ENCODE assay signal across 8 cellular contexts in genomic region chr17:78736526-78737079, GRCh38. TPM values are rescaled to one million over a fixed set of nuclear protein-coding genes. Genes with fewer than 3 reads are reported as not detected.
DNase-seq lines count a peak whose midpoint lies in the region; ATAC-seq, FAIRE-seq and TF ChIP-seq lines count a peak whose summit lies in the region.

No MANE protein-coding gene starts in this region.

- H3K4me2 ChIP-seq in KMS-11 (peak overlapping the region; percentile 67), K562 (ENCODE audit: insufficient read depth, low read length) (peak overlapping the region; percentile 71)

- peak; percentile 81 for ATAC-seq in CD8-positive, alpha-beta T cell
- ATAC-seq in GM19467 (IDR thresholded peaks at IDR 0.05; ENCODE audit: unreplicated experiment) (peak; percentile 56), K562 (peak; percentile 92)
- peak; percentile 75 for ATAC-seq in stimulated activated memory B cell treated with anti-CD40 and anti-IgM and Interleukin-4, amounts not matched to agents 10 μg/mL and 1 μg/mL and 100 μg/mL, for 72 hours

- peak overlapping the region; percentile 88 for H3K4me3 Mint-ChIP-seq in CD8-positive, alpha-beta T cell
- peak overlapping the region; percentile 90 for H3K4me3 Mint-ChIP-seq in stimulated activated memory B cell treated with anti-CD40 and anti-IgM and Interleukin-4, amounts not matched to agents 10 μg/mL and 1 μg/mL and 100 μg/mL, for 72 hours

- POLR2A ChIA-PET in CD8-positive, alpha-beta T cell (lab: Charles Lee), result interaction anchor here (0.7 to 2.0 kb wide), 10 partner anchors 11 to 86 kb away, joined by 3 to 10 read pairs (median 4); no protein-coding TSS in a partner anchor
- POLR2A ChIA-PET in K562 (lab: Yijun Ruan, JAX), result interaction anchor here (0.6 to 2.2 kb wide), 3 partner anchors 11 to 35 kb away, joined by 3 to 8 read pairs (median 4); no protein-coding TSS in a partner anchor

- TF ChIP-seq EP300 in K562 (IDR thresholded peaks at IDR 0.05; ENCODE audit: low read length), result no peak

- H3K9me1 ChIP-seq in K562 (ENCODE audit: control insufficient read depth, insufficient read depth, low read length), result peaks cover 4% of the 10 kb centered on the region

- H4K20me1 ChIP-seq in KMS-11 (ENCODE audit: insufficient read depth) (no peaks in the 10 kb centered on the region), K562 (replicated peaks; ENCODE audit: control insufficient read depth, insufficient read depth, low read length) (peaks cover 37% of the 10 kb centered on the region)

- peak; percentile 58 for FAIRE-seq in K562 (lab: Jason Lieb, UNC)

- no peak for TF ChIP-seq CTCF in CD8-positive, alpha-beta T cell (IDR thresholded peaks at IDR 0.05)
- no peak for TF ChIP-seq CTCF in KMS-11 (conservative IDR thresholded peaks at IDR 0.05; ENCODE audit: low read depth, low read length)
- no peak for TF ChIP-seq CTCF in K562 (IDR thresholded peaks at IDR 0.05 in 2 of 3, conservative IDR thresholded peaks at IDR 0.05 in 1 of 3; ENCODE audit: insufficient read depth in 2 of 3, low read depth in 1 of 3, low read length in 3 of 3)

- peak; percentile 35 to 79 (median 62) for DNase-seq in CD8-positive, alpha-beta T cell
- DNase-seq in SW 1271 (lab: John Stamatoyannopoulos, UW) (peak; percentile 43 to 82), K562 (ENCODE audit: extremely low read depth in 1 of 4, low spot score in 3 of 4) (peak; percentile 53 to 71 (median 58)), left kidney (ENCODE audit: low read depth, low spot score) (peak; percentile 57), AG08396 (ENCODE audit: low spot score) (no peak)

- WGBS in K562 (ENCODE audit: insufficient coverage, low coverage, missing lambda C conversion rate), result 5% methylated on average over 15 of the region's 15 CpGs

- H3K36me3 ChIP-seq in CD8-positive, alpha-beta T cell (ENCODE audit: insufficient read depth, low read length), result no peaks in the 10 kb centered on the region
- H3K36me3 ChIP-seq in KMS-11 (ENCODE audit: insufficient read depth) (no peaks in the 10 kb centered on the region), K562 (ENCODE audit: control insufficient read depth, insufficient read depth, low read length) (no peaks in the 10 kb centered on the region)

- no peaks in the 10 kb centered on the region for H3K9me3 ChIP-seq in CD8-positive, alpha-beta T cell (ENCODE audit: low read length)
- H3K9me3 ChIP-seq in K562 (replicated peaks; ENCODE audit: control insufficient read depth, insufficient read depth, low read depth, low read length), result no peaks in the 10 kb centered on the region

- CTCF ChIA-PET in CD8-positive, alpha-beta T cell (lab: Charles Lee), result interaction anchor here (0.8 to 2.7 kb wide), 8 partner anchors 11 to 72 kb away, joined by 3 to 26 read pairs (median 4); no protein-coding TSS in a partner anchor
- CTCF ChIA-PET in K562 (lab: Yijun Ruan, JAX; ENCODE audit: low intra/inter-chr PET ratio), result interaction anchor here (0.6 kb wide), 2 partner anchors 11 to 19 kb away, joined by 3 read pairs; no protein-coding TSS in a partner anchor

- H3K9me3 Mint-ChIP-seq in CD8-positive, alpha-beta T cell, result no peaks in the 10 kb centered on the region
- H3K9me3 Mint-ChIP-seq in stimulated activated memory B cell treated with anti-CD40 and anti-IgM and Interleukin-4, amounts not matched to agents 10 μg/mL and 1 μg/mL and 100 μg/mL, for 72 hours, result no peaks in the 10 kb centered on the region

- no TSS peak for BruUV-seq in K562 (replicated peaks; lab: Mats Ljungman, UMichigan)

- H3K4me3 ChIP-seq in CD8-positive, alpha-beta T cell (ENCODE audit: low read depth, low read length), result peak overlapping the region; percentile 63
- H3K4me3 ChIP-seq in KMS-11 (IDR thresholded peaks at IDR 0.05; ENCODE audit: insufficient read depth, low read depth, low read length), result no peak overlapping the region
- H3K4me3 ChIP-seq in K562, result peak overlapping the region; percentile 37

- H3K4me1 Mint-ChIP-seq in CD8-positive, alpha-beta T cell (ENCODE audit: low read depth), result peaks cover 88% of the 10 kb centered on the region
- H3K4me1 Mint-ChIP-seq in stimulated activated memory B cell treated with anti-CD40 and anti-IgM and Interleukin-4, amounts not matched to agents 10 μg/mL and 1 μg/mL and 100 μg/mL, for 72 hours, result peaks cover 67% of the 10 kb centered on the region

- H3K27ac ChIP-seq in CD8-positive, alpha-beta T cell (ENCODE audit: low read depth, low read length), result peak overlapping the region; percentile 58
- H3K27ac ChIP-seq in KMS-11, result peak overlapping the region; percentile 36
- H3K27ac ChIP-seq in K562 (ENCODE audit: extremely low read depth, low read depth, low read length), result peak overlapping the region; percentile 64

- H3K4me1 ChIP-seq in CD8-positive, alpha-beta T cell (ENCODE audit: insufficient read depth, low read length), result peaks cover 86% of the 10 kb centered on the region
- H3K4me1 ChIP-seq in KMS-11 (ENCODE audit: low read depth, poor library complexity, severe bottlenecking) (peaks cover 84% of the 10 kb centered on the region), K562 (replicated peaks in 1 of 2; ENCODE audit: control insufficient read depth in 2 of 2, insufficient read depth in 2 of 2, low read length in 2 of 2) (peaks cover 20 to 28% of the 10 kb centered on the region in 2 experiments)

- no peak for TF ChIP-seq RAD21 in K562 (CRISPR knock-in tag; conservative IDR thresholded peaks at IDR 0.05 in 1 of 2, IDR thresholded peaks at IDR 0.05 in 1 of 2)

- H3K27me3 Mint-ChIP-seq in CD8-positive, alpha-beta T cell (ENCODE audit: low read depth), result no peaks in the 10 kb centered on the region
- H3K27me3 Mint-ChIP-seq in stimulated activated memory B cell treated with anti-CD40 and anti-IgM and Interleukin-4, amounts not matched to agents 10 μg/mL and 1 μg/mL and 100 μg/mL, for 72 hours, result no peaks in the 10 kb centered on the region

- H3K79me2 ChIP-seq in KMS-11 (ENCODE audit: insufficient read depth, low read depth) (peaks cover 100% of the 10 kb centered on the region), K562 (ENCODE audit: control insufficient read depth, insufficient read depth, low read length) (peaks cover 39% of the 10 kb centered on the region)

- no peaks in the 10 kb centered on the region for H3K27me3 ChIP-seq in CD8-positive, alpha-beta T cell (ENCODE audit: insufficient read depth, low read length)
- H3K27me3 ChIP-seq in KMS-11 (ENCODE audit: insufficient read depth, low read depth) (no peaks in the 10 kb centered on the region), K562 (ENCODE audit: control insufficient read depth in 2 of 2, insufficient read depth in 2 of 2, low read length in 2 of 2) (no peaks in the 10 kb centered on the region)

- in situ Hi-C loops in K562 (cut with MboI), result no loop called here

- intact Hi-C loops in CD8-positive, alpha-beta T cell (cut with DNase I, micrococcal nuclease), result loop anchor here (1.0 to 5.0 kb wide), 3 partner anchors 8 to 41 kb away; no protein-coding TSS in a partner anchor
- intact Hi-C loops in K562 (cut with micrococcal nuclease), result no loop called here

- TF ChIP-seq POLR2A in K562 (conservative IDR thresholded peaks at IDR 0.05), result no peak

- H3K9ac ChIP-seq in KMS-11 (peak overlapping the region; percentile 5; the same call in 1 of the 2 replicates), K562 (ENCODE audit: insufficient read depth in 1 of 2, low read depth in 2 of 2, low read length in 2 of 2) (peak overlapping the region; percentile 4 to 84; a peak in 3 of 4 replicates)

- H3K36me3 Mint-ChIP-seq in CD8-positive, alpha-beta T cell, result peaks cover 38% of the 10 kb centered on the region
- peaks cover 61% of the 10 kb centered on the region for H3K36me3 Mint-ChIP-seq in stimulated activated memory B cell treated with anti-CD40 and anti-IgM and Interleukin-4, amounts not matched to agents 10 μg/mL and 1 μg/mL and 100 μg/mL, for 72 hours

- H3K27ac Mint-ChIP-seq in CD8-positive, alpha-beta T cell, result peak overlapping the region; percentile 92
- peak overlapping the region; percentile 95 for H3K27ac Mint-ChIP-seq in stimulated activated memory B cell treated with anti-CD40 and anti-IgM and Interleukin-4, amounts not matched to agents 10 μg/mL and 1 μg/mL and 100 μg/mL, for 72 hours

- H2AFZ ChIP-seq in KMS-11 (ENCODE audit: low read depth), result no peak overlapping the region
- peak overlapping the region; percentile 56 for H2AFZ ChIP-seq in K562 (ENCODE audit: low read depth, low read length)

TF ChIP-seq in K562, 482 proteins besides CTCF, POLR2A, EP300 and RAD21 (continues in another document):
- TF ChIP-seq GATAD2A (IDR thresholded peaks at IDR 0.05) (no peak), THRA (IDR thresholded peaks at IDR 0.05) (no peak), ARHGAP35 (IDR thresholded peaks at IDR 0.05; ENCODE audit: partially characterized antibody) (no peak)

RNA-seq across cellular contexts. Expression of gene CYTH1, which starts 45.5 kb away (rescaled TPM):
- 100 to 1,000 TPM; 475 to 490 TPM for total RNA-seq in CD8-positive, alpha-beta T cell
- 59.2 and 70.8 TPM in 2 replicates for total RNA-seq in K562 (2011; cell fraction: chromatin; rRNA removed; ENCODE audit: low replicate concordance)
- 27.7 and 37.1 TPM in 2 replicates for total RNA-seq in K562 (2011; cell fraction: nucleolus; rRNA removed)
- 34.9 and 43.7 TPM in 2 replicates for total RNA-seq in K562 (2011; cell fraction: nucleoplasm; rRNA removed)
- total RNA-seq in K562 (2014; rRNA removed) (15.0 and 15.1 TPM in 2 replicates), K562 (2014; rRNA removed; fragmentation: Illumina TruSeq; extraction: Trizol) (16.8 and 18.3 TPM in 2 replicates), K562 (2015; rRNA removed; fragmentation: Illumina TruSeq; extraction: Trizol) (19.6 and 21.2 TPM in 2 replicates), K562 (2021) (24.4 and 27.7 TPM in 2 replicates)
- polyA plus RNA-seq in K562 (2011; rRNA removed) (16.1 and 16.5 TPM in 2 replicates), K562 (2014; fragmentation: Illumina TruSeq; extraction: Trizol) (20.5 and 24.1 TPM in 2 replicates), K562 (2014; fragmentation: Nextera tagmentation; extraction: Ambion mirVana) (under 1 TPM; 0.52 to 0.70 TPM), K562 (2014; rRNA removed) (25.1 and 25.4 TPM in 2 replicates)
- polyA plus RNA-seq in K562 (2011; cell fraction: cytosol; rRNA removed), result 14.2 and 14.9 TPM in 2 replicates
- polyA plus RNA-seq in K562 (2011; cell fraction: nucleus; rRNA removed), result 71.2 and 83.3 TPM in 2 replicates
- polyA plus RNA-seq in K562 (2012), result 17.4 and 27.1 TPM in 2 replicates
- polyA minus RNA-seq in K562 (2011; rRNA and poly(A)+ RNA removed), result 12.2 and 12.3 TPM in 2 replicates
- polyA minus RNA-seq in K562 (2011; cell fraction: cytosol; rRNA and poly(A)+ RNA removed), result 6.5 and 8.0 TPM in 2 replicates
- 12.8 and 20.0 TPM in 2 replicates for polyA minus RNA-seq in K562 (2011; cell fraction: nucleus; rRNA and poly(A)+ RNA removed)

Comparison
In these comparisons a context has a peak if more than half of its experiments do, and no peak if none do; other contexts are left out.
1. RNA of gene CYTH1, which starts 45.5 kb away (total RNA-seq): 475 to 490 TPM in CD8-positive, alpha-beta T cell; 15.0 to 70.8 TPM in K562; every median in the first group is over 4 times any median in the second.
2. Peak in every context shown above with its lines, with median percentiles within 50 percentile points of each other: ATAC-seq and H3K27ac ChIP-seq.